ENCODE assay signal across 27 cellular contexts in genomic region chr3:38611866-38612265, GRCh38. TPM values are rescaled to one million over a fixed set of nuclear protein-coding genes. Genes with fewer than 3 reads are reported as not detected.
"Had no signal": no experiment of that assay in that cellular context is flagged by ENCODE, and none has a peak within 500 bp of the region (broad histone marks: within the 10 kb centered on the region; RNA-seq: fewer than 3 reads in every experiment).

No MANE protein-coding gene starts in this region.

- H3K27me3 ChIP-seq: SJCRH30 had no signal

- ATAC-seq: activated CD8-positive, alpha-beta memory T cell treated with anti-CD3 and anti-CD28 coated beads, Interleukin-2, amount 10 ng/mL, durations not matched to agents 7 days and 5 days; K562; Panc1 had no signal

- H3K4me3 ChIP-seq: K562, SJCRH30, SK-N-MC had no signal

- DNase-seq: activated CD4-positive, alpha-beta memory T cell treated with anti-CD3 and anti-CD28 coated beads, Interleukin-2, amount 10 ng/mL, durations not matched to agents 7 days and 5 days; activated CD4-positive, alpha-beta T cell treated with anti-CD3 and anti-CD28 coated beads for 1 hour; activated CD4-positive, alpha-beta T cell treated with anti-CD3 and anti-CD28 coated beads for 48 hours; activated CD4-positive, CD25-positive, alpha-beta regulatory T cell; activated CD8-positive, alpha-beta memory T cell treated with anti-CD3 and anti-CD28 coated beads for 24 hours; activated CD8-positive, alpha-beta memory T cell treated with anti-CD3 and anti-CD28 coated beads, Interleukin-2, amount 10 ng/mL, durations not matched to agents 7 days and 5 days; activated CD8-positive, alpha-beta memory T cell treated with anti-CD3 and anti-CD28 coated beads, Interleukin-2, amount 50 U/mL, for 48 hours; activated gamma-delta T cell; activated naive CD4-positive, alpha-beta T cell treated with Interleukin-2 at 50 U/mL for 16 hours; activated T-cell treated with anti-CD3 and anti-CD28 coated beads, Interleukin-2, amount 50 U/mL, for 48 hours; anterior cingulate cortex; NCI-H1105; NCI-H1417 treated with DMSO at 0.1 percent for 48 hours; NCI-H187 treated with DMSO at 0.1 percent for 48 hours; NCI-H2081; NCI-H226; NCI-H446 treated with DMSO at 0.1 percent for 48 hours; NCI-H524 treated with DMSO at 0.1 percent for 48 hours; SHP77; SJCRH30; T1000; WERI-Rb-1 had no signal

- H3K9me3 ChIP-seq: SJCRH30 had no signal

- H3K36me3 ChIP-seq: SJCRH30, WERI-Rb-1 had no signal

- H3K4me1 ChIP-seq: SJCRH30 had no signal

- H3K27ac ChIP-seq: SJCRH30, SK-N-MC, WERI-Rb-1 had no signal

RNA-seq across cellular contexts. Expression of gene SCN5A, which starts 37.6 kb away (rescaled TPM):
- total RNA-seq: activated CD8-positive, alpha-beta memory T cell treated with anti-CD3 and anti-CD28 coated beads, Interleukin-2, amount 10 ng/mL, durations not matched to agents 7 days and 5 days; bronchial epithelial cell; T-helper 1 cell treated with Interleukin-12 subunit alpha and Interleukin-12 subunit beta and Interleukin-4 antibody, amounts not matched to agents 30 ng/mL and 1 ng/mL, for 36 hours had no signal
